ENCODE assay signal across 8 cellular contexts in genomic region chr1:43565600-43566360, GRCh38. TPM values are rescaled to one million over a fixed set of nuclear protein-coding genes. Genes with fewer than 3 reads are reported as not detected.
DNase-seq lines count a peak whose midpoint lies in the region; ATAC-seq, FAIRE-seq and TF ChIP-seq lines count a peak whose summit lies in the region.

No MANE protein-coding gene starts in this region.

- no peak for TF ChIP-seq CTCF in gastroesophageal sphincter (IDR thresholded peaks at IDR 0.05)
- TF ChIP-seq CTCF in omental fat pad (IDR thresholded peaks at IDR 0.05) = no peak
- no peak for TF ChIP-seq CTCF in vagina (IDR thresholded peaks at IDR 0.05)

- H3K4me1 ChIP-seq in CD4-positive, alpha-beta memory T cell (ENCODE audit: insufficient read depth, low read length) = peaks cover 7% of the 10 kb centered on the region
- peaks cover 0 to 43% (median 27%) of the 10 kb centered on the region in 3 donors for H3K4me1 ChIP-seq in gastroesophageal sphincter
- peaks cover 47% of the 10 kb centered on the region for H3K4me1 ChIP-seq in vagina
- H3K4me1 ChIP-seq in small intestine (ENCODE audit: control insufficient read depth in 2 of 2, insufficient read depth in 1 of 2, low read depth in 1 of 2, low read length in 1 of 2) = no peaks in the 10 kb centered on the region

- no peaks in the 10 kb centered on the region for H3K36me3 ChIP-seq in CD4-positive, alpha-beta memory T cell (ENCODE audit: insufficient read depth, low read length)
- H3K36me3 ChIP-seq in gastroesophageal sphincter (peaks cover 0 to 16% of the 10 kb centered on the region in 2 donors), vagina (no peaks in the 10 kb centered on the region), small intestine (ENCODE audit: control insufficient read depth in 2 of 2, insufficient read depth in 2 of 2, low read length in 2 of 2) (peaks cover 0 to 10% of the 10 kb centered on the region in 2 donors)

- peaks cover 1 to 4% of the 10 kb centered on the region in 2 donors for H3K27me3 Mint-ChIP-seq in CD4-positive, alpha-beta memory T cell

- ATAC-seq in gastroesophageal sphincter (peak; percentile 78), omental fat pad (ENCODE audit: low FRiP score) (peak; percentile 41), HG03159 (IDR thresholded peaks at IDR 0.05; ENCODE audit: unreplicated experiment) (no peak)

- DNase-seq in CD4-positive, alpha-beta memory T cell = peak; percentile 18 to 33 (median 24)
- DNase-seq in NCI-H2029 treated with DMSO at 0.1 percent for 48 hours (lab: John Stamatoyannopoulos, UW) (peak; percentile 52), omental fat pad (ENCODE audit: low spot score) (no peak), vagina (ENCODE audit: extremely low spot score in 2 of 2) (no peak), small intestine (no peak)
- DNase-seq in activated effector memory CD4-positive, alpha-beta T cell treated with Interleukin-2 at 50 U/mL for 16 hours = peak; percentile 13

- peak overlapping the region; percentile 61 to 78 (median 74) for H3K4me3 Mint-ChIP-seq in CD4-positive, alpha-beta memory T cell

- no CpG with 5 or more reads among the region's 62 CpGs for WGBS in gastroesophageal sphincter (ENCODE audit: low coverage in 1 of 2), 2 donors
- WGBS in small intestine, 3 donors = 19 to 57% (median 53%) methylated on average over 57 to 62 of the region's 62 CpGs

- POLR2A ChIA-PET in CD4-positive, alpha-beta memory T cell (lab: Charles Lee; ENCODE audit: partially characterized antibody) = no interaction called here

- no peak overlapping the region for H3K27ac Mint-ChIP-seq in CD4-positive, alpha-beta memory T cell

- no peak for FAIRE-seq in small intestine (lab: Jason Lieb, UNC)

- peak overlapping the region; percentile 35 to 52 for H3K4me3 ChIP-seq in CD4-positive, alpha-beta memory T cell (ENCODE audit: low read length in 2 of 2)
- H3K4me3 ChIP-seq in gastroesophageal sphincter = peak overlapping the region; percentile 43 to 52
- H3K4me3 ChIP-seq in vagina = peak overlapping the region; percentile 50 to 58
- H3K4me3 ChIP-seq in small intestine (ENCODE audit: low read depth in 1 of 2, low read length in 2 of 2) = peak overlapping the region in 1 of 2 donors; percentile 9

- H3K27ac ChIP-seq in CD4-positive, alpha-beta memory T cell (ENCODE audit: low read depth, low read length) = no peak overlapping the region
- peak overlapping the region in 2 of 4 donors; percentile 34 to 65 for H3K27ac ChIP-seq in gastroesophageal sphincter
- H3K27ac ChIP-seq in vagina = peak overlapping the region; percentile 82
- no peak overlapping the region for H3K27ac ChIP-seq in small intestine (ENCODE audit: low read depth in 1 of 2, low read length in 1 of 2)

- TF ChIP-seq POLR2A in gastroesophageal sphincter (IDR thresholded peaks at IDR 0.05) (no peak), vagina (IDR thresholded peaks at IDR 0.05) (no peak)

- intact Hi-C loops in CD4-positive, alpha-beta memory T cell (cut with micrococcal nuclease) = no loop called here
- intact Hi-C loops in vagina (cut with DNase I) = loop anchor here (5.0 kb wide), 1 partner anchor 33 kb away; the partner anchor contains the start of gene PTPRF

- H3K9me3 Mint-ChIP-seq in CD4-positive, alpha-beta memory T cell = no peaks in the 10 kb centered on the region

- H3K4me1 Mint-ChIP-seq in CD4-positive, alpha-beta memory T cell = peaks cover 0 to 4% (median 1%) of the 10 kb centered on the region in 4 donors

- no peaks in the 10 kb centered on the region for H3K27me3 ChIP-seq in CD4-positive, alpha-beta memory T cell (ENCODE audit: insufficient read depth, low read length)
- H3K27me3 ChIP-seq in gastroesophageal sphincter (no peaks in the 10 kb centered on the region), vagina (no peaks in the 10 kb centered on the region), small intestine (ENCODE audit: control insufficient read depth in 2 of 2, insufficient read depth in 2 of 2, low read length in 2 of 2) (no peaks in the 10 kb centered on the region)

- no peaks in the 10 kb centered on the region for H3K36me3 Mint-ChIP-seq in CD4-positive, alpha-beta memory T cell

- TF ChIP-seq EP300 in gastroesophageal sphincter (IDR thresholded peaks at IDR 0.05) = no peak

- CTCF ChIA-PET in CD4-positive, alpha-beta memory T cell (lab: Charles Lee; ENCODE audit: partially characterized antibody) = no interaction called here

- H3K9me3 ChIP-seq in CD4-positive, alpha-beta memory T cell (ENCODE audit: control insufficient read depth in 1 of 2, low read length in 2 of 2) = no peaks in the 10 kb centered on the region
- H3K9me3 ChIP-seq in gastroesophageal sphincter = no peaks in the 10 kb centered on the region
- no peaks in the 10 kb centered on the region for H3K9me3 ChIP-seq in vagina
- no peaks in the 10 kb centered on the region for H3K9me3 ChIP-seq in small intestine (ENCODE audit: control insufficient read depth, low read depth)

RNA-seq across cellular contexts. Expression of gene PTPRF, which starts 35.1 kb away (rescaled TPM):
- not detected for total RNA-seq in CD4-positive, alpha-beta memory T cell
- polyA plus RNA-seq in CD4-positive, alpha-beta memory T cell = not detected
- total RNA-seq in gastroesophageal sphincter (10 to 100 TPM; 55.8 to 80.4 (median 60.8) TPM), omental fat pad (100 to 1,000 TPM in 3 of 4 donors, 10 to 100 TPM in 1; 79.1 to 176 (median 139) TPM), vagina (139 TPM)
- polyA plus RNA-seq in small intestine = 10 to 100 TPM; 77.0 to 87.4 (median 78.9) TPM

Comparison
In these comparisons a context has a peak if more than half of its experiments do, and no peak if none do; other contexts are left out.
1. DNase-seq: peak in CD4-positive, alpha-beta memory T cell (5 of 5), NCI-H2029 treated with DMSO at 0.1 percent for 48 hours (single experiment) and activated effector memory CD4-positive, alpha-beta T cell treated with Interleukin-2 at 50 U/mL for 16 hours (single experiment); none in omental fat pad (single experiment), vagina (0 of 2) and small intestine (single experiment).
2. RNA of gene PTPRF, which starts 35.1 kb away (total RNA-seq): 79.1 to 176 TPM in omental fat pad, 139 TPM in vagina (single experiment) and 55.8 to 80.4 TPM in gastroesophageal sphincter; not detected in CD4-positive, alpha-beta memory T cell; every median in the first group is over 10 times any median in the second.